In genomic region chr2:25982273-25982967, GRCh38 we compare ENCODE assay signal across 8 cellular contexts. TPM values are rescaled to one million over a fixed set of nuclear protein-coding genes. Genes with fewer than 3 reads are reported as not detected.
DNase-seq lines count a peak whose midpoint lies in the region; ATAC-seq and TF ChIP-seq lines count a peak whose summit lies in the region.

Gene KIF3C (minus strand): TSS chr2:25982497. CDS start chr2:25981917, 580 bp downstream.

- DNase-seq in AML-193 (lab: John Stamatoyannopoulos, UW), result peak; percentile 33 to 48
- DNase-seq in OCI-LY7 (ENCODE audit: low spot score), result peak; percentile 79
- DNase-seq in activated T-cell treated with anti-CD3 and anti-CD28 coated beads, Interleukin-2, amount 50 U/mL, for 1 hour, result peak; percentile 79
- peak; percentile 28 to 34 for DNase-seq in stimulated activated CD8-positive, alpha-beta memory T cell treated with anti-CD3 and anti-CD28 coated beads, Interleukin-4, amount 100 ng/mL, for 4 hours (ENCODE audit: low read depth in 2 of 2, low spot score in 1 of 2)

- 0 to 1% methylated on average over 44 to 58 of the region's 58 CpGs for WGBS in esophagus, 2 donors

- no TSS peak for BruUV-seq in OCI-LY7 (replicated peaks; lab: Mats Ljungman, UMichigan)

- peaks cover 24% of the 10 kb centered on the region for H3K36me3 ChIP-seq in HUES48 (ENCODE audit: control insufficient read depth, insufficient read depth, low read length)
- no peaks in the 10 kb centered on the region for H3K36me3 ChIP-seq in OCI-LY7 (ENCODE audit: insufficient read depth, low read length)
- H3K36me3 ChIP-seq in esophagus (ENCODE audit: control insufficient read depth in 2 of 2, insufficient read depth in 2 of 2, low read length in 1 of 2), result no peaks in the 10 kb centered on the region
- no peaks in the 10 kb centered on the region for H3K36me3 ChIP-seq in mucosa of rectum (ENCODE audit: control insufficient read depth in 2 of 2, insufficient read depth in 2 of 2, low read length in 2 of 2)

- POLR2A ChIA-PET in OCI-LY7 (lab: Charles Lee), result interaction anchor here (0.6 to 1.1 kb wide), 5 partner anchors 9 to 53 kb away, joined by 3 to 5 read pairs (median 4); no protein-coding TSS in a partner anchor

- peak within 1 kb of the TSS; percentile 76 for H3K4me3 ChIP-seq in HUES48 (ENCODE audit: low read depth, low read length)
- peak within 1 kb of the TSS; percentile 86 for H3K4me3 ChIP-seq in OCI-LY7 (ENCODE audit: low read depth, low read length, poor library complexity, severe bottlenecking)
- H3K4me3 ChIP-seq in esophagus (ENCODE audit: low read depth in 1 of 2, low read length in 2 of 2), result peak within 1 kb of the TSS; percentile 60 to 66
- peak within 1 kb of the TSS; percentile 69 to 78 for H3K4me3 ChIP-seq in mucosa of rectum (ENCODE audit: low read length in 2 of 2)

- H3K9me3 ChIP-seq in HUES48 (ENCODE audit: control insufficient read depth, insufficient read depth, low read length), result no peaks in the 10 kb centered on the region
- no peaks in the 10 kb centered on the region for H3K9me3 ChIP-seq in OCI-LY7 (ENCODE audit: low read length)
- H3K9me3 ChIP-seq in esophagus (ENCODE audit: control insufficient read depth in 2 of 2, insufficient read depth in 1 of 2, low read depth in 1 of 2, low read length in 1 of 2), result no peaks in the 10 kb centered on the region
- H3K9me3 ChIP-seq in mucosa of rectum (ENCODE audit: control insufficient read depth in 2 of 2, low read length in 2 of 2), result no peaks in the 10 kb centered on the region

- H3K9ac ChIP-seq in HUES48 (ENCODE audit: low read depth, low read length) (peak within 1 kb of the TSS; percentile 65), mucosa of rectum (ENCODE audit: low read depth in 1 of 2, low read length in 2 of 2) (peak within 1 kb of the TSS; percentile 47 to 61)

- H4K20me1 ChIP-seq in OCI-LY7 (ENCODE audit: insufficient read depth, low read length), result no peaks in the 10 kb centered on the region

- H3K27ac ChIP-seq in HUES48 (ENCODE audit: low read depth, low read length) (peak within 1 kb of the TSS; percentile 91), OCI-LY7 (ENCODE audit: low read depth, low read length, poor library complexity, severe bottlenecking) (peak within 1 kb of the TSS; percentile 13), esophagus (ENCODE audit: low read depth in 2 of 2, low read length in 1 of 2) (peak within 1 kb of the TSS; percentile 29 to 62), mucosa of rectum (ENCODE audit: low read depth in 2 of 2, low read length in 2 of 2) (no peak within 1 kb of the TSS)

- no peaks in the 10 kb centered on the region for H3K79me2 ChIP-seq in OCI-LY7 (ENCODE audit: insufficient read depth, low read depth, low read length)

- ATAC-seq in GM19372 (IDR thresholded peaks at IDR 0.05; ENCODE audit: low read depth, unreplicated experiment), result peak; percentile 79

- no peak for TF ChIP-seq CTCF in OCI-LY7 (conservative IDR thresholded peaks at IDR 0.05; ENCODE audit: low read length)

- peak within 1 kb of the TSS; percentile 83 for H3K4me2 ChIP-seq in OCI-LY7 (ENCODE audit: low read length)

- intact Hi-C loops in OCI-LY7 (cut with micrococcal nuclease; ENCODE audit: unreplicated experiment), result no loop called here

- H3K4me1 ChIP-seq in HUES48 (ENCODE audit: control insufficient read depth, insufficient read depth, low read length), result peaks cover 28% of the 10 kb centered on the region
- H3K4me1 ChIP-seq in OCI-LY7 (ENCODE audit: insufficient read depth, low read length, poor library complexity, severe bottlenecking), result peaks cover 7% of the 10 kb centered on the region
- H3K4me1 ChIP-seq in esophagus (ENCODE audit: control insufficient read depth in 2 of 2, insufficient read depth in 2 of 2, low read length in 1 of 2), result peaks cover 15 to 17% of the 10 kb centered on the region in 2 donors
- H3K4me1 ChIP-seq in mucosa of rectum (ENCODE audit: control insufficient read depth in 2 of 2, insufficient read depth in 2 of 2, low read length in 2 of 2), result peaks cover 5 to 6% of the 10 kb centered on the region in 2 donors

- H3K27me3 ChIP-seq in HUES48 (ENCODE audit: control insufficient read depth, insufficient read depth, low read length) (no peaks in the 10 kb centered on the region), esophagus (ENCODE audit: control insufficient read depth in 1 of 2, insufficient read depth in 2 of 2, low read length in 2 of 2) (no peaks in the 10 kb centered on the region), mucosa of rectum (ENCODE audit: control insufficient read depth in 2 of 2, insufficient read depth in 2 of 2, low read length in 2 of 2) (no peaks in the 10 kb centered on the region)

- CTCF ChIA-PET in OCI-LY7 (lab: Charles Lee; ENCODE audit: unreplicated experiment), result interaction anchor here (0.6 to 1.0 kb wide), 2 partner anchors 11 to 1212 kb away, joined by 5 to 7 read pairs; no protein-coding TSS in a partner anchor

- no peaks in the 10 kb centered on the region for H3K9me2 ChIP-seq in OCI-LY7 (ENCODE audit: insufficient read depth, low read length)

- H2AFZ ChIP-seq in OCI-LY7 (ENCODE audit: low read length), result peak within 1 kb of the TSS; percentile 83

RNA-seq across cellular contexts. Expression of gene KIF3C, which starts in this region (rescaled TPM):
- 3.8 and 4.0 TPM in 2 replicates for total RNA-seq in OCI-LY7 (2014; rRNA removed; shearing (Covaris generic))
- total RNA-seq in OCI-LY7 (2022), result 10.5 and 11.4 TPM in 2 replicates
- 1 to 10 TPM in 1 of 2 donors, under 1 TPM in 1; 0.98 to 1.0 TPM for polyA plus RNA-seq in esophagus

Comparison
In these comparisons a context has a peak if more than half of its experiments do, and no peak if none do; other contexts are left out.
1. H3K27ac ChIP-seq: peak in HUES48 (single experiment), OCI-LY7 (single experiment) and esophagus (2 of 2); none in mucosa of rectum (0 of 2).
2. Peak in every context shown above with its lines, with median percentiles within 50 percentile points of each other: DNase-seq and H3K4me3 ChIP-seq.